Comparison of ENCODE assay signal across 9 cellular contexts in genomic region chr14:50775357-50775756, GRCh38. TPM values are rescaled to one million over a fixed set of nuclear protein-coding genes. Genes with fewer than 3 reads are reported as not detected.
DNase-seq lines count a peak whose midpoint lies in the region; ATAC-seq and TF ChIP-seq lines count a peak whose summit lies in the region.
"Had no signal": no experiment of that assay in that cellular context is flagged by ENCODE, and none has a peak within 500 bp of the region (broad histone marks: within the 10 kb centered on the region; RNA-seq: fewer than 3 reads in every experiment).

No MANE protein-coding gene starts in this region.

- peaks cover 48% of the 10 kb centered on the region for H3K36me3 Mint-ChIP-seq in activated T-helper 2 cell treated with anti-CD3 and anti-CD28 coated beads, Interferon-gamma antibody, Interleukin-2, Interleukin-4, amounts not matched to agents 10 μg/mL and 5 μg/mL and 100 μg/mL, durations not matched to agents 14 hours and 24 hours and 36 hours (ENCODE audit: low read depth)

- H3K4me3 Mint-ChIP-seq in activated T-helper 2 cell treated with anti-CD3 and anti-CD28 coated beads, Interferon-gamma antibody, Interleukin-2, Interleukin-4, amounts not matched to agents 10 μg/mL and 5 μg/mL and 100 μg/mL, durations not matched to agents 14 hours and 24 hours and 36 hours (ENCODE audit: low read depth): no peak overlapping the region

- H3K36me3 ChIP-seq in tibial artery (peaks cover 0 to 19% (median 17%) of the 10 kb centered on the region in 3 donors), BE2C (peaks cover 4% of the 10 kb centered on the region)

- ATAC-seq in right cardiac atrium: peak in 1 of 2 donors; percentile 12
- ATAC-seq: Panc1 had no signal

- TF ChIP-seq CTCF in HFF-Myc (IDR thresholded peaks at IDR 0.05; ENCODE audit: low read depth, low read length, missing control alignments): no peak
- no peak for TF ChIP-seq CTCF in tibial artery (IDR thresholded peaks at IDR 0.05)
- TF ChIP-seq CTCF in BE2C (IDR thresholded peaks at IDR 0.05; ENCODE audit: low read depth, low read length): no peak

- H3K4me1 Mint-ChIP-seq in activated T-helper 2 cell treated with anti-CD3 and anti-CD28 coated beads, Interferon-gamma antibody, Interleukin-2, Interleukin-4, amounts not matched to agents 10 μg/mL and 5 μg/mL and 100 μg/mL, durations not matched to agents 14 hours and 24 hours and 36 hours (ENCODE audit: low read depth): peaks cover 19% of the 10 kb centered on the region

- H3K4me3 ChIP-seq in HFF-Myc (replicated peaks; ENCODE audit: low read depth, low read length) (no peak overlapping the region), right cardiac atrium (ENCODE audit: low read length) (no peak overlapping the region), tibial artery (peak overlapping the region; percentile 16 to 19), BE2C (ENCODE audit: low read depth, low read length) (no peak overlapping the region)

- intact Hi-C loops in right cardiac atrium (cut with DNase I) (loop anchor here (5.0 to 10.0 kb wide), 3 partner anchors 79 to 173 kb away; no protein-coding TSS in a partner anchor), tibial artery (cut with DNase I; ENCODE audit: low total_unique reads) (loop anchor here (5.0 kb wide), 1 partner anchor 233 kb away; no protein-coding TSS in a partner anchor)
- intact Hi-C loops in activated T-helper 2 cell treated with anti-CD3 and anti-CD28 coated beads, Interferon-gamma antibody, Interleukin-2, Interleukin-4, amounts not matched to agents 10 μg/mL and 5 μg/mL and 100 μg/mL, durations not matched to agents 14 hours and 24 hours and 36 hours (cut with micrococcal nuclease): loop anchor here (5.0 kb wide), 3 partner anchors 48 to 453 kb away; partner anchors contain the start of gene SAV1

- H3K9me3 ChIP-seq in right cardiac atrium (ENCODE audit: control insufficient read depth, low read length) (no peaks in the 10 kb centered on the region), tibial artery (no peaks in the 10 kb centered on the region), BE2C (no peaks in the 10 kb centered on the region)

- no peak overlapping the region for H3K27ac Mint-ChIP-seq in activated T-helper 2 cell treated with anti-CD3 and anti-CD28 coated beads, Interferon-gamma antibody, Interleukin-2, Interleukin-4, amounts not matched to agents 10 μg/mL and 5 μg/mL and 100 μg/mL, durations not matched to agents 14 hours and 24 hours and 36 hours

- DNase-seq in HFF-Myc (ENCODE audit: extremely low read depth, low read depth) (peak; percentile 80), amniotic stem cell (lab: John Stamatoyannopoulos, UW) (peak; percentile 66), right cardiac atrium (no peak), tibial artery (no peak), NCI-H526 treated with DMSO at 0.1 percent for 48 hours (lab: John Stamatoyannopoulos, UW) (no peak), BE2C (no peak)
- no peak for DNase-seq in activated T-helper 2 cell treated with anti-CD3 and anti-CD28 coated beads, Interferon-gamma antibody, Interleukin-2, Interleukin-4, amounts not matched to agents 10 μg/mL and 5 μg/mL and 100 μg/mL, durations not matched to agents 14 hours and 24 hours and 36 hours (ENCODE audit: low spot score)
- DNase-seq: NCI-H1417 treated with DMSO at 0.1 percent for 48 hours had no signal

- peak overlapping the region; percentile 82 for H3K27ac ChIP-seq in right cardiac atrium (ENCODE audit: low read length)
- peak overlapping the region; percentile 69 to 78 for H3K27ac ChIP-seq in tibial artery

- no peaks in the 10 kb centered on the region for H3K9me3 Mint-ChIP-seq in activated T-helper 2 cell treated with anti-CD3 and anti-CD28 coated beads, Interferon-gamma antibody, Interleukin-2, Interleukin-4, amounts not matched to agents 10 μg/mL and 5 μg/mL and 100 μg/mL, durations not matched to agents 14 hours and 24 hours and 36 hours

- H3K4me1 ChIP-seq in right cardiac atrium (ENCODE audit: control insufficient read depth, insufficient read depth, low read length) (peaks cover 1% of the 10 kb centered on the region), tibial artery (peaks cover 0 to 44% (median 21%) of the 10 kb centered on the region in 4 donors), BE2C (no peaks in the 10 kb centered on the region)

- H3K27me3 Mint-ChIP-seq in activated T-helper 2 cell treated with anti-CD3 and anti-CD28 coated beads, Interferon-gamma antibody, Interleukin-2, Interleukin-4, amounts not matched to agents 10 μg/mL and 5 μg/mL and 100 μg/mL, durations not matched to agents 14 hours and 24 hours and 36 hours (ENCODE audit: low read depth): no peaks in the 10 kb centered on the region

- H3K27me3 ChIP-seq in right cardiac atrium (ENCODE audit: control insufficient read depth, insufficient read depth) (no peaks in the 10 kb centered on the region), tibial artery (no peaks in the 10 kb centered on the region), BE2C (no peaks in the 10 kb centered on the region)

- 49% methylated on average over 2 of the region's 2 CpGs for WGBS in right cardiac atrium

RNA-seq across cellular contexts. Expression of gene NIN, which starts 55.6 kb away (rescaled TPM):
- total RNA-seq in right cardiac atrium: 10 to 100 TPM; 44.3 to 53.2 (median 48.8) TPM
- 24.4 TPM for polyA plus RNA-seq in right cardiac atrium
- 43.0 and 45.1 TPM in 2 replicates for total RNA-seq in activated T-helper 2 cell treated with anti-CD3 and anti-CD28 coated beads, Interferon-gamma antibody, Interleukin-2, Interleukin-4, amounts not matched to agents 10 μg/mL and 5 μg/mL and 100 μg/mL, durations not matched to agents 14 hours and 24 hours and 36 hours
- 9.4 TPM for polyA plus RNA-seq in BE2C (2012; ENCODE audit: insufficient read depth, insufficient read length, low read depth)

Comparison
In these comparisons a context has a peak if more than half of its experiments do, and no peak if none do; other contexts are left out.
1. DNase-seq: peak in HFF-Myc (single experiment) and amniotic stem cell (single experiment); none in right cardiac atrium (0 of 3), tibial artery (0 of 2), activated T-helper 2 cell treated with anti-CD3 and anti-CD28 coated beads, Interferon-gamma antibody, Interleukin-2, Interleukin-4, amounts not matched to agents 10 μg/mL and 5 μg/mL and 100 μg/mL, durations not matched to agents 14 hours and 24 hours and 36 hours (single experiment), NCI-H526 treated with DMSO at 0.1 percent for 48 hours (single experiment) and BE2C (single experiment).
2. H3K4me3 ChIP-seq: peak in tibial artery (2 of 2); none in HFF-Myc (single experiment), right cardiac atrium (single experiment) and BE2C (single experiment).